In the genomic region with DNA sequence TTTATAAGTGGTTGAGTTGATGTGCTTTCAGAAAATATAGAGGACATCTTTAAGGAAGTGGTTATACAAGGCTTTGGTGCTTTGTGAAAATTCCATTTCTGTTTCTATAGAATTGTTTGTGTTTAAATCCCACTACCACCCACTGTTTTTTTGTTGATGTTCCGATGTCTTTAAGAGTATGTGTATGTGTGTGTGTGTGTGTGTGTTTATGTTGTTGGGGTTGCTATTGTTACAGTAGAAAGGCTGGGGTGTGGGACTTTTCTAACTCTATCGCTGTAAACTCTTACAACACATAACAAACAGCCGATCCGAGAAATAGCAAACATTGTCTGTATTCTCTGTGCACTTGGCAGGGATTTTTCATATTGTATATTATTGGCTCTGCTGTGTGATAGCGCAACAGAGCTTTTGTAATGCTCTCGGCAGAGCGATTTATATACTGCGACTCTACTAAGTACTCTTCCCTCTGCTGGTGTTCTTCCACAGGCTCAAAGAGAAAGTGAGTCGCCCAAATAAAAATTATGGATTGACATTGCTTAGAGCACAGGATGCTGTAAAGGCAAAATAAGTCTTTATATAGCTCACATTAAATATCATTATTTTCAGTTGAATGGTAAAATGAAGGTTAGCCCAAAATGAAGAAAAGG, we compare ENCODE assay signal across 18 cellular contexts.
"Had no signal": no experiment of that assay in that cellular context is flagged by ENCODE, and none has a peak within 500 bp of the region (broad histone marks: within the 10 kb centered on the region; RNA-seq: fewer than 3 reads in every experiment).

No MANE protein-coding gene starts in this region.

- H3K4me3 ChIP-seq: ascending aorta, coronary artery, esophagus squamous epithelium, lower lobe of right lung, thyroid gland, uterus had no signal

- H3K4me1 ChIP-seq: ascending aorta, esophagus squamous epithelium, foreskin keratinocyte, lower lobe of right lung, thyroid gland, uterus had no signal

- H3K4me3 Mint-ChIP-seq: activated naive CD8-positive, alpha-beta T cell treated with anti-CD3 and anti-CD28 coated beads, Interleukin-2, amount 50 U/mL, for 24 hours; activated T-helper 17 cell treated with anti-CD3 and anti-CD28 coated beads, Interleukin-2, amount 50 U/mL, for 72 hours; stimulated activated naive B cell treated with anti-CD40 and anti-IgM and Interleukin-4, amounts not matched to agents 10 μg/mL and 1 μg/mL and 100 μg/mL, for 72 hours had no signal

- H3K4me1 Mint-ChIP-seq: activated naive CD8-positive, alpha-beta T cell treated with anti-CD3 and anti-CD28 coated beads, Interleukin-2, amount 50 U/mL, for 24 hours; activated T-helper 17 cell treated with anti-CD3 and anti-CD28 coated beads, Interleukin-2, amount 50 U/mL, for 72 hours; stimulated activated naive B cell treated with anti-CD40 and anti-IgM and Interleukin-4, amounts not matched to agents 10 μg/mL and 1 μg/mL and 100 μg/mL, for 72 hours had no signal

- H3K27ac ChIP-seq: ascending aorta, coronary artery, esophagus squamous epithelium, foreskin keratinocyte, lower lobe of right lung, thyroid gland, uterus had no signal

- ATAC-seq: activated naive CD8-positive, alpha-beta T cell treated with anti-CD3 and anti-CD28 coated beads, Interleukin-2, amount 50 U/mL, for 24 hours; activated T-helper 17 cell treated with anti-CD3 and anti-CD28 coated beads, Interleukin-2, amount 50 U/mL, for 72 hours; foreskin keratinocyte; left cardiac atrium; lower lobe of right lung; stimulated activated naive B cell treated with anti-CD40 and anti-IgM and Interleukin-4, amounts not matched to agents 10 μg/mL and 1 μg/mL and 100 μg/mL, for 72 hours had no signal

- H3K27me3 Mint-ChIP-seq: activated naive CD8-positive, alpha-beta T cell treated with anti-CD3 and anti-CD28 coated beads, Interleukin-2, amount 50 U/mL, for 24 hours; activated T-helper 17 cell treated with anti-CD3 and anti-CD28 coated beads, Interleukin-2, amount 50 U/mL, for 72 hours; stimulated activated naive B cell treated with anti-CD40 and anti-IgM and Interleukin-4, amounts not matched to agents 10 μg/mL and 1 μg/mL and 100 μg/mL, for 72 hours had no signal

- H3K36me3 ChIP-seq: ascending aorta, esophagus squamous epithelium, lower lobe of right lung, thyroid gland, uterus had no signal

- DNase-seq: activated CD4-positive, alpha-beta T cell treated with anti-CD3 and anti-CD28 coated beads, Interleukin-2, amount 50 U/mL, for 48 hours; activated CD4-positive, CD25-positive, alpha-beta regulatory T cell treated with anti-CD3 and anti-CD28 coated beads, Interleukin-2, amount 50 U/mL, for 72 hours; activated naive CD4-positive, alpha-beta T cell treated with Interleukin-2 at 50 U/mL for 16 hours; activated naive CD8-positive, alpha-beta T cell treated with anti-CD3 and anti-CD28 coated beads, Interleukin-2, amount 50 U/mL, for 24 hours; effector CD4-positive, alpha-beta T cell; esophagus squamous epithelium; foreskin keratinocyte; left cardiac atrium; lower lobe of right lung; midbrain; posterior cingulate gyrus; retina; stimulated activated naive B cell treated with anti-CD40 and anti-IgM and Interleukin-4, amounts not matched to agents 10 μg/mL and 1 μg/mL and 100 μg/mL, for 72 hours; thyroid gland; uterus had no signal

- H3K27ac Mint-ChIP-seq: activated naive CD8-positive, alpha-beta T cell treated with anti-CD3 and anti-CD28 coated beads, Interleukin-2, amount 50 U/mL, for 24 hours; activated T-helper 17 cell treated with anti-CD3 and anti-CD28 coated beads, Interleukin-2, amount 50 U/mL, for 72 hours; stimulated activated naive B cell treated with anti-CD40 and anti-IgM and Interleukin-4, amounts not matched to agents 10 μg/mL and 1 μg/mL and 100 μg/mL, for 72 hours had no signal

- H3K27me3 ChIP-seq: ascending aorta, esophagus squamous epithelium, foreskin keratinocyte, thyroid gland, uterus had no signal

- H3K9me3 ChIP-seq: ascending aorta, esophagus squamous epithelium, lower lobe of right lung, thyroid gland, uterus had no signal

- H3K36me3 Mint-ChIP-seq: stimulated activated naive B cell treated with anti-CD40 and anti-IgM and Interleukin-4, amounts not matched to agents 10 μg/mL and 1 μg/mL and 100 μg/mL, for 72 hours had no signal
